11 cellular contexts compared by ENCODE assay signal in genomic region chr12:88432536-88433462, GRCh38.
DNase-seq lines count a peak whose midpoint lies in the region; ATAC-seq and TF ChIP-seq lines count a peak whose summit lies in the region.
"Had no signal": no experiment of that assay in that cellular context is flagged by ENCODE, and none has a peak within 500 bp of the region (broad histone marks: within the 10 kb centered on the region; RNA-seq: fewer than 3 reads in every experiment).

No MANE protein-coding gene starts in this region.

- H3K4me1 Mint-ChIP-seq in CD4-positive, alpha-beta T cell (ENCODE audit: low read depth): no peaks in the 10 kb centered on the region

- 56 to 57% methylated on average over 9 of the region's 9 CpGs for WGBS in GM23248 (ENCODE audit: low coverage in 1 of 2, low lambda C conversion rate in 2 of 2, missing lambda C conversion rate in 2 of 2), 2 experiments
- WGBS in adrenal gland, 4 donors: 48 to 57% (median 50%) methylated on average over 9 of the region's 9 CpGs
- WGBS in gastroesophageal sphincter (ENCODE audit: low coverage in 1 of 2), 2 donors: 59 to 61% methylated on average over 6 to 9 of the region's 9 CpGs

- TF ChIP-seq POLR2A in adrenal gland (IDR thresholded peaks at IDR 0.05): no peak
- no peak for TF ChIP-seq POLR2A in gastroesophageal sphincter (IDR thresholded peaks at IDR 0.05)

- POLR2A ChIA-PET in CD4-positive, alpha-beta T cell (lab: Charles Lee): no interaction called here

- H3K4me3 ChIP-seq in GM23248: no peak overlapping the region
- no peak overlapping the region for H3K4me3 ChIP-seq in adrenal gland
- no peak overlapping the region for H3K4me3 ChIP-seq in gastroesophageal sphincter
- H3K4me3 ChIP-seq: prostate gland, thyroid gland had no signal

- H3K9ac ChIP-seq in GM23248: peak overlapping the region; percentile 45

- no peak for TF ChIP-seq EP300 in gastroesophageal sphincter (IDR thresholded peaks at IDR 0.05)

- H3K27me3 ChIP-seq in GM23248 (replicated peaks; ENCODE audit: insufficient read depth) (no peaks in the 10 kb centered on the region), adrenal gland (no peaks in the 10 kb centered on the region), gastroesophageal sphincter (no peaks in the 10 kb centered on the region)
- H3K27me3 ChIP-seq in CD4-positive, alpha-beta T cell (ENCODE audit: control insufficient read depth, insufficient read depth, low read length): no peaks in the 10 kb centered on the region
- H3K27me3 ChIP-seq: thyroid gland had no signal

- no peaks in the 10 kb centered on the region for H3K36me3 ChIP-seq in GM23248 (ENCODE audit: low read depth)
- no peaks in the 10 kb centered on the region for H3K36me3 ChIP-seq in adrenal gland (replicated peaks in 1 of 2)
- no peaks in the 10 kb centered on the region for H3K36me3 ChIP-seq in gastroesophageal sphincter
- H3K36me3 ChIP-seq: prostate gland, thyroid gland had no signal

- CTCF ChIA-PET in CD4-positive, alpha-beta T cell (lab: Charles Lee): no interaction called here

- H3K9me2 ChIP-seq in GM23248 (ENCODE audit: insufficient read depth): no peaks in the 10 kb centered on the region

- H3K36me3 Mint-ChIP-seq in CD4-positive, alpha-beta T cell (ENCODE audit: low read depth): no peaks in the 10 kb centered on the region
- H3K36me3 Mint-ChIP-seq: activated naive CD4-positive, alpha-beta T cell treated with anti-CD3 and anti-CD28 coated beads, Interleukin-2, amount 50 U/mL, for 72 hours had no signal

- H4K20me1 ChIP-seq in GM23248 (ENCODE audit: insufficient read depth): no peaks in the 10 kb centered on the region

- ATAC-seq in gastroesophageal sphincter (peak; percentile 66), sciatic nerve (peak; percentile 93), GM21381 (IDR thresholded peaks at IDR 0.05; ENCODE audit: unreplicated experiment) (no peak), HG03097 (IDR thresholded peaks at IDR 0.05; ENCODE audit: low FRiP score, unreplicated experiment) (no peak)
- ATAC-seq in CD4-positive, alpha-beta T cell (ENCODE audit: poor library complexity): no peak
- ATAC-seq: activated naive CD4-positive, alpha-beta T cell treated with anti-CD3 and anti-CD28 coated beads, Interleukin-2, amount 50 U/mL, for 72 hours had no signal

- H3K79me2 ChIP-seq in GM23248 (ENCODE audit: insufficient read depth): no peaks in the 10 kb centered on the region

- TF ChIP-seq CTCF in adrenal gland (IDR thresholded peaks at IDR 0.05) (no peak), gastroesophageal sphincter (IDR thresholded peaks at IDR 0.05) (no peak)
- no peak for TF ChIP-seq CTCF in CD4-positive, alpha-beta T cell (IDR thresholded peaks at IDR 0.05)

- H3K4me2 ChIP-seq in GM23248 (ENCODE audit: unreplicated experiment): peak overlapping the region; percentile 15

- no peaks in the 10 kb centered on the region for H3K27me3 Mint-ChIP-seq in CD4-positive, alpha-beta T cell

- intact Hi-C loops in adrenal gland (cut with DNase I): no loop called here
- intact Hi-C loops in sciatic nerve (cut with DNase I): no loop called here
- intact Hi-C loops in CD4-positive, alpha-beta T cell (cut with DNase I, micrococcal nuclease): no loop called here

- peaks cover 3% of the 10 kb centered on the region for H3K9me3 Mint-ChIP-seq in CD4-positive, alpha-beta T cell

- peaks cover 37% of the 10 kb centered on the region for H3K4me1 ChIP-seq in GM23248 (ENCODE audit: insufficient read depth)
- H3K4me1 ChIP-seq in adrenal gland (replicated peaks in 1 of 2): peaks cover 0 to 4% of the 10 kb centered on the region in 2 donors
- H3K4me1 ChIP-seq in gastroesophageal sphincter: peaks cover 9 to 42% (median 10%) of the 10 kb centered on the region in 3 donors
- H3K4me1 ChIP-seq: prostate gland, thyroid gland had no signal

- peaks cover 34% of the 10 kb centered on the region for H3F3A ChIP-seq in GM23248 (ENCODE audit: insufficient read depth)

- H2AFZ ChIP-seq in GM23248: peak overlapping the region; percentile 72

- in situ Hi-C loops in GM23248 (cut with MboI): no loop called here

- DNase-seq in GM23248 (peak; percentile 63), adrenal gland (peak in 5 of 7 donors; percentile 11 to 29 (median 18)), sciatic nerve (ENCODE audit: low spot score) (no peak), NCI-H2107 treated with DMSO at 0.1 percent for 48 hours (lab: John Stamatoyannopoulos, UW; ENCODE audit: unreplicated experiment) (no peak)
- DNase-seq in CD4-positive, alpha-beta T cell: no peak
- DNase-seq: thyroid gland had no signal

- H3K4me3 Mint-ChIP-seq in CD4-positive, alpha-beta T cell: no peak overlapping the region

- peak overlapping the region; percentile 71 for H3K27ac ChIP-seq in GM23248
- no peak overlapping the region for H3K27ac ChIP-seq in adrenal gland
- peak overlapping the region in 3 of 4 donors; percentile 16 to 36 (median 32) for H3K27ac ChIP-seq in gastroesophageal sphincter
- H3K27ac ChIP-seq in CD4-positive, alpha-beta T cell (ENCODE audit: low read depth, low read length): no peak overlapping the region
- H3K27ac ChIP-seq: prostate gland, thyroid gland had no signal

- H3K27ac Mint-ChIP-seq in CD4-positive, alpha-beta T cell: no peak overlapping the region
- H3K27ac Mint-ChIP-seq: activated naive CD4-positive, alpha-beta T cell treated with anti-CD3 and anti-CD28 coated beads, Interleukin-2, amount 50 U/mL, for 72 hours had no signal

- H3K9me3 ChIP-seq in GM23248 (ENCODE audit: low read depth) (no peaks in the 10 kb centered on the region), adrenal gland (replicated peaks in 1 of 3) (no peaks in the 10 kb centered on the region), gastroesophageal sphincter (peaks cover 0 to 5% (median 0%) of the 10 kb centered on the region in 3 donors)
- no peaks in the 10 kb centered on the region for H3K9me3 ChIP-seq in CD4-positive, alpha-beta T cell (ENCODE audit: control insufficient read depth, low read length)
- H3K9me3 ChIP-seq: prostate gland, thyroid gland had no signal

Comparison
In these comparisons a context has a peak if more than half of its experiments do, and no peak if none do; other contexts are left out.
1. DNase-seq: peak in GM23248 (single experiment) and adrenal gland (5 of 7); none in sciatic nerve (single experiment), CD4-positive, alpha-beta T cell (0 of 10) and NCI-H2107 treated with DMSO at 0.1 percent for 48 hours (single experiment).
2. H3K27ac ChIP-seq: peak in GM23248 (single experiment) and gastroesophageal sphincter (3 of 4); none in adrenal gland (0 of 5) and CD4-positive, alpha-beta T cell (single experiment).
3. ATAC-seq: peak in gastroesophageal sphincter (single experiment) and sciatic nerve (single experiment); none in CD4-positive, alpha-beta T cell (single experiment), GM21381 (single experiment) and HG03097 (single experiment).